ENCODE assay signal across 8 cellular contexts in the genomic region with DNA sequence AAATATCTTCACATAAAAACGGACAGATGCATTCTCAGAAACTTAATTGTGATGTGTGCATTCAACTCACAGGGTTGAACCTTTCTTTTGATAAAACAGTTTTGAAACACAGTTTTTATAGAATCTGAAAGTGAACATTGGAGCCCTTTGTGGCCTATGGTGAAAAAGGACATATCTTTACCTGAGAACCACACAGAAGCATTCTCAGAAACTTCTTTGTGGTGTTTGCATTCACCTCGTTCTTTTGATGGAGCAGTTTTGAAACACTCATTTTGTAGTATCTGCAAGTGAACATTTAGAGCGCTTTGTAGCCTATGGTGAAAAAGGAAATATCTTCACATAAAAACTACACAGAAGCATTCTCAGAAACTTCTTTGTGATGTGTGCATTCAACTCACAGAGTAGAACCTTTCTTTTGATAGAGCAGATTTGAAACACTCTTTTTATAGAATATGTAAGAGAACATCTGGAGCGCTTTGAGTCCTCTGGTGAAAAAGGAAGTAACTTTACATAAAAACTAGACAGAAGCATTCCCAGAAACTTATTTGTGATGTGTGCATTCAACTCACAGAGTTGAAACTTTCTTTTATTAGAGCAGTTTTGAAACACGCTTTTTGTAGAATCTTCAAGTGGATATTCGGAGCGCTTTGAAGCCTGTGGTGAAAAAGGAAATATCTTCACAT.
DNase-seq lines count a peak whose midpoint lies in the region; ATAC-seq and TF ChIP-seq lines count a peak whose summit lies in the region.
"Not testable (repeated sequence)": the region's sequence is repeated elsewhere in the genome, so short reads cannot be mapped to it uniquely, and the experiment has no call there.

No MANE protein-coding gene starts in this region.

- DNase-seq in CD4-positive, alpha-beta memory T cell; activated naive CD4-positive, alpha-beta T cell treated with anti-CD3 and anti-CD28 coated beads, Interleukin-2, amount 50 U/mL, for 72 hours (ENCODE audit: low spot score in 2 of 2): not testable (repeated sequence)
- peak; percentile 81 for DNase-seq in MM.1S
- peak; percentile 57 for DNase-seq in activated CD4-positive, alpha-beta T cell treated with anti-CD3 and anti-CD28 coated beads, Interleukin-2, amount 10 ng/mL, durations not matched to agents 24 days and 14 days
- peak; percentile 21 for DNase-seq in activated CD8-positive, alpha-beta T cell treated with anti-CD3 and anti-CD28 coated beads, Interleukin-2, amount 10 ng/mL, durations not matched to agents 7 days and 5 days
- peak in 5 of 9 donors; percentile 17 to 42 (median 32) for DNase-seq in naive thymus-derived CD4-positive, alpha-beta T cell

- not testable (repeated sequence) for H2AFZ ChIP-seq in MM.1S (ENCODE audit: low read length)

- TF ChIP-seq CTCF in MM.1S (IDR thresholded peaks at IDR 0.05; ENCODE audit: low read length), result not testable (repeated sequence)

- not testable (repeated sequence) for ATAC-seq in activated CD8-positive, alpha-beta T cell treated with anti-CD3 and anti-CD28 coated beads, Interleukin-2, amount 10 ng/mL, durations not matched to agents 7 days and 5 days
- ATAC-seq in activated T-helper 17 cell treated with anti-CD3 and anti-CD28 coated beads, Interleukin-2, amount 50 U/mL, for 72 hours (replicated peaks), result peak; percentile 38
- ATAC-seq in activated naive CD4-positive, alpha-beta T cell treated with anti-CD3 and anti-CD28 coated beads, Interleukin-2, amount 50 U/mL, for 72 hours, result peak; percentile 34 to 96
- ATAC-seq in naive thymus-derived CD4-positive, alpha-beta T cell, result peak; percentile 22

- intact Hi-C loops in CD4-positive, alpha-beta memory T cell (cut with micrococcal nuclease), result loop anchor here (1.0 to 2.0 kb wide), 3 partner anchors 9 to 20 kb away; no protein-coding TSS in a partner anchor
- intact Hi-C loops in activated CD4-positive, alpha-beta T cell treated with anti-CD3 and anti-CD28 coated beads, Interleukin-2, amount 10 ng/mL, durations not matched to agents 24 days and 14 days (cut with micrococcal nuclease), result not testable (repeated sequence)
- intact Hi-C loops in naive thymus-derived CD4-positive, alpha-beta T cell (cut with micrococcal nuclease), result loop anchor here in 1 of 2 donors (1.0 to 10.0 kb wide), 4 partner anchors 9 to 1044 kb away; partner anchors contain the start of gene PYGB

- H3K9ac ChIP-seq in MM.1S (ENCODE audit: low read length), result peak overlapping the region; percentile 47; the same call in 1 of the 2 replicates

- CTCF ChIA-PET in CD4-positive, alpha-beta memory T cell (lab: Charles Lee; ENCODE audit: partially characterized antibody); activated CD8-positive, alpha-beta T cell treated with anti-CD3 and anti-CD28 coated beads, Interleukin-2, amount 10 ng/mL, durations not matched to agents 7 days and 5 days (lab: Charles Lee); naive thymus-derived CD4-positive, alpha-beta T cell (lab: Charles Lee): not testable (repeated sequence)

- peaks cover 41% of the 10 kb centered on the region for H3F3A ChIP-seq in MM.1S (ENCODE audit: insufficient read depth, low read length)

- H3K27ac Mint-ChIP-seq in CD4-positive, alpha-beta memory T cell, result peak overlapping the region; percentile 36 to 78 (median 43)
- peak overlapping the region; percentile 78 for H3K27ac Mint-ChIP-seq in T-helper 1 cell treated with Interleukin-12 subunit alpha and Interleukin-12 subunit beta and Interleukin-4 antibody, amounts not matched to agents 30 μg/mL and 1 μg/mL, for 36 hours
- H3K27ac Mint-ChIP-seq in activated CD4-positive, alpha-beta T cell treated with anti-CD3 and anti-CD28 coated beads, Interleukin-2, amount 10 ng/mL, durations not matched to agents 24 days and 14 days, result peak overlapping the region; percentile 65
- H3K27ac Mint-ChIP-seq in activated CD8-positive, alpha-beta T cell treated with anti-CD3 and anti-CD28 coated beads, Interleukin-2, amount 10 ng/mL, durations not matched to agents 7 days and 5 days, result peak overlapping the region; percentile 76
- H3K27ac Mint-ChIP-seq in activated T-helper 17 cell treated with anti-CD3 and anti-CD28 coated beads, Interleukin-2, amount 50 U/mL, for 72 hours, result not testable (repeated sequence)
- peak overlapping the region in 1 of 2 donors; percentile 50 for H3K27ac Mint-ChIP-seq in activated naive CD4-positive, alpha-beta T cell treated with anti-CD3 and anti-CD28 coated beads, Interleukin-2, amount 50 U/mL, for 72 hours
- H3K27ac Mint-ChIP-seq in naive thymus-derived CD4-positive, alpha-beta T cell, result peak overlapping the region; percentile 26 to 90 (median 82)

- H3K4me1 Mint-ChIP-seq in CD4-positive, alpha-beta memory T cell, result peaks cover 16 to 46% (median 36%) of the 10 kb centered on the region in 4 donors
- H3K4me1 Mint-ChIP-seq in T-helper 1 cell treated with Interleukin-12 subunit alpha and Interleukin-12 subunit beta and Interleukin-4 antibody, amounts not matched to agents 30 μg/mL and 1 μg/mL, for 36 hours (ENCODE audit: low read depth), result peaks cover 29% of the 10 kb centered on the region
- H3K4me1 Mint-ChIP-seq in activated CD4-positive, alpha-beta T cell treated with anti-CD3 and anti-CD28 coated beads, Interleukin-2, amount 10 ng/mL, durations not matched to agents 24 days and 14 days, result peaks cover 11% of the 10 kb centered on the region
- H3K4me1 Mint-ChIP-seq in activated CD8-positive, alpha-beta T cell treated with anti-CD3 and anti-CD28 coated beads, Interleukin-2, amount 10 ng/mL, durations not matched to agents 7 days and 5 days (ENCODE audit: low read depth), result peaks cover 66% of the 10 kb centered on the region
- H3K4me1 Mint-ChIP-seq in activated T-helper 17 cell treated with anti-CD3 and anti-CD28 coated beads, Interleukin-2, amount 50 U/mL, for 72 hours, result not testable (repeated sequence)
- H3K4me1 Mint-ChIP-seq in naive thymus-derived CD4-positive, alpha-beta T cell, result peaks cover 12 to 91% (median 81%) of the 10 kb centered on the region in 7 donors

- not testable (repeated sequence) for H4K20me1 ChIP-seq in MM.1S (ENCODE audit: insufficient read depth, low read length)

- not testable (repeated sequence) for H3K4me3 ChIP-seq in CD4-positive, alpha-beta memory T cell (ENCODE audit: low read length in 2 of 2); MM.1S (ENCODE audit: low read length); naive thymus-derived CD4-positive, alpha-beta T cell (ENCODE audit: low read length)

- not testable (repeated sequence) for H3K27me3 Mint-ChIP-seq in CD4-positive, alpha-beta memory T cell; T-helper 1 cell treated with Interleukin-12 subunit alpha and Interleukin-12 subunit beta and Interleukin-4 antibody, amounts not matched to agents 30 μg/mL and 1 μg/mL, for 36 hours (ENCODE audit: low read depth); activated CD4-positive, alpha-beta T cell treated with anti-CD3 and anti-CD28 coated beads, Interleukin-2, amount 10 ng/mL, durations not matched to agents 24 days and 14 days; activated CD8-positive, alpha-beta T cell treated with anti-CD3 and anti-CD28 coated beads, Interleukin-2, amount 10 ng/mL, durations not matched to agents 7 days and 5 days (ENCODE audit: low read depth); activated T-helper 17 cell treated with anti-CD3 and anti-CD28 coated beads, Interleukin-2, amount 50 U/mL, for 72 hours; naive thymus-derived CD4-positive, alpha-beta T cell

- POLR2A ChIA-PET in CD4-positive, alpha-beta memory T cell (lab: Charles Lee; ENCODE audit: partially characterized antibody); activated CD8-positive, alpha-beta T cell treated with anti-CD3 and anti-CD28 coated beads, Interleukin-2, amount 10 ng/mL, durations not matched to agents 7 days and 5 days (lab: Charles Lee); naive thymus-derived CD4-positive, alpha-beta T cell (lab: Charles Lee): not testable (repeated sequence)

- H3K9me3 Mint-ChIP-seq in CD4-positive, alpha-beta memory T cell; activated CD4-positive, alpha-beta T cell treated with anti-CD3 and anti-CD28 coated beads, Interleukin-2, amount 10 ng/mL, durations not matched to agents 24 days and 14 days; activated T-helper 17 cell treated with anti-CD3 and anti-CD28 coated beads, Interleukin-2, amount 50 U/mL, for 72 hours: not testable (repeated sequence)
- peaks cover 43% of the 10 kb centered on the region for H3K9me3 Mint-ChIP-seq in T-helper 1 cell treated with Interleukin-12 subunit alpha and Interleukin-12 subunit beta and Interleukin-4 antibody, amounts not matched to agents 30 μg/mL and 1 μg/mL, for 36 hours
- H3K9me3 Mint-ChIP-seq in activated CD8-positive, alpha-beta T cell treated with anti-CD3 and anti-CD28 coated beads, Interleukin-2, amount 10 ng/mL, durations not matched to agents 7 days and 5 days (ENCODE audit: insufficient read depth), result peaks cover 15% of the 10 kb centered on the region
- H3K9me3 Mint-ChIP-seq in activated naive CD4-positive, alpha-beta T cell treated with anti-CD3 and anti-CD28 coated beads, Interleukin-2, amount 50 U/mL, for 72 hours, result peaks cover 6 to 11% of the 10 kb centered on the region in 2 donors
- peaks cover 0 to 28% (median 6%) of the 10 kb centered on the region in 11 donors for H3K9me3 Mint-ChIP-seq in naive thymus-derived CD4-positive, alpha-beta T cell

- H3K9me2 ChIP-seq in MM.1S (replicated peaks; ENCODE audit: insufficient read depth, low read length), result not testable (repeated sequence)

- H3K4me3 Mint-ChIP-seq in CD4-positive, alpha-beta memory T cell, result peak overlapping the region; percentile 9 to 74 (median 42)
- peak overlapping the region; percentile 46 for H3K4me3 Mint-ChIP-seq in T-helper 1 cell treated with Interleukin-12 subunit alpha and Interleukin-12 subunit beta and Interleukin-4 antibody, amounts not matched to agents 30 μg/mL and 1 μg/mL, for 36 hours
- peak overlapping the region; percentile 47 for H3K4me3 Mint-ChIP-seq in activated CD4-positive, alpha-beta T cell treated with anti-CD3 and anti-CD28 coated beads, Interleukin-2, amount 10 ng/mL, durations not matched to agents 24 days and 14 days
- not testable (repeated sequence) for H3K4me3 Mint-ChIP-seq in activated CD8-positive, alpha-beta T cell treated with anti-CD3 and anti-CD28 coated beads, Interleukin-2, amount 10 ng/mL, durations not matched to agents 7 days and 5 days
- peak overlapping the region; percentile 48 for H3K4me3 Mint-ChIP-seq in activated T-helper 17 cell treated with anti-CD3 and anti-CD28 coated beads, Interleukin-2, amount 50 U/mL, for 72 hours
- peak overlapping the region; percentile 21 to 76 (median 62) for H3K4me3 Mint-ChIP-seq in naive thymus-derived CD4-positive, alpha-beta T cell

- not testable (repeated sequence) for H3K36me3 ChIP-seq in CD4-positive, alpha-beta memory T cell (ENCODE audit: insufficient read depth, low read length); MM.1S (replicated peaks; ENCODE audit: insufficient read depth, low read length); naive thymus-derived CD4-positive, alpha-beta T cell (ENCODE audit: control insufficient read depth in 2 of 3, insufficient read depth in 3 of 3, low read length in 3 of 3)

- not testable (repeated sequence) for H3K79me2 ChIP-seq in MM.1S (ENCODE audit: low read length)

- not testable (repeated sequence) for H3K9me3 ChIP-seq in CD4-positive, alpha-beta memory T cell (ENCODE audit: control insufficient read depth in 1 of 2, low read length in 2 of 2); MM.1S (replicated peaks; ENCODE audit: insufficient read depth, low read length); naive thymus-derived CD4-positive, alpha-beta T cell (ENCODE audit: control insufficient read depth in 2 of 3, low read length in 3 of 3)

- not testable (repeated sequence) for H3K36me3 Mint-ChIP-seq in CD4-positive, alpha-beta memory T cell; activated T-helper 17 cell treated with anti-CD3 and anti-CD28 coated beads, Interleukin-2, amount 50 U/mL, for 72 hours (ENCODE audit: low read depth)
- peaks cover 38% of the 10 kb centered on the region for H3K36me3 Mint-ChIP-seq in T-helper 1 cell treated with Interleukin-12 subunit alpha and Interleukin-12 subunit beta and Interleukin-4 antibody, amounts not matched to agents 30 μg/mL and 1 μg/mL, for 36 hours (ENCODE audit: low read depth)
- H3K36me3 Mint-ChIP-seq in activated CD4-positive, alpha-beta T cell treated with anti-CD3 and anti-CD28 coated beads, Interleukin-2, amount 10 ng/mL, durations not matched to agents 24 days and 14 days (ENCODE audit: low read depth), result peaks cover 50% of the 10 kb centered on the region
- H3K36me3 Mint-ChIP-seq in activated CD8-positive, alpha-beta T cell treated with anti-CD3 and anti-CD28 coated beads, Interleukin-2, amount 10 ng/mL, durations not matched to agents 7 days and 5 days (ENCODE audit: low read depth), result peaks cover 80% of the 10 kb centered on the region
- H3K36me3 Mint-ChIP-seq in activated naive CD4-positive, alpha-beta T cell treated with anti-CD3 and anti-CD28 coated beads, Interleukin-2, amount 50 U/mL, for 72 hours, result peaks cover 29 to 81% of the 10 kb centered on the region in 2 donors
- peaks cover 0 to 65% (median 0%) of the 10 kb centered on the region in 5 donors for H3K36me3 Mint-ChIP-seq in naive thymus-derived CD4-positive, alpha-beta T cell

- H3K4me1 ChIP-seq in CD4-positive, alpha-beta memory T cell (ENCODE audit: insufficient read depth, low read length), result peaks cover 44% of the 10 kb centered on the region
- peaks cover 16% of the 10 kb centered on the region for H3K4me1 ChIP-seq in MM.1S (ENCODE audit: low read length)
- H3K4me1 ChIP-seq in naive thymus-derived CD4-positive, alpha-beta T cell (ENCODE audit: control insufficient read depth in 2 of 2, insufficient read depth in 2 of 2, low read length in 2 of 2), result peaks cover 0 to 58% of the 10 kb centered on the region in 2 donors

- H3K4me2 ChIP-seq in MM.1S (ENCODE audit: low read depth, low read length), result peak overlapping the region; percentile 64; the same call in 1 of the 2 replicates

- H3K27ac ChIP-seq in CD4-positive, alpha-beta memory T cell (ENCODE audit: low read depth, low read length); naive thymus-derived CD4-positive, alpha-beta T cell (ENCODE audit: low read depth, low read length): not testable (repeated sequence)
- peak overlapping the region; percentile 93; the same call in 1 of the 2 replicates for H3K27ac ChIP-seq in MM.1S (ENCODE audit: low read length)

- H3K27me3 ChIP-seq in CD4-positive, alpha-beta memory T cell (ENCODE audit: insufficient read depth, low read length); MM.1S (replicated peaks; ENCODE audit: insufficient read depth, low read length); naive thymus-derived CD4-positive, alpha-beta T cell (ENCODE audit: control insufficient read depth in 2 of 2, insufficient read depth in 2 of 2, low read length in 2 of 2): not testable (repeated sequence)
